ENCODE assay signal across 8 cellular contexts in genomic region chr7:101162551-101163280, GRCh38. TPM values are rescaled to one million over a fixed set of nuclear protein-coding genes. Genes with fewer than 3 reads are reported as not detected.
DNase-seq lines count a peak whose midpoint lies in the region; ATAC-seq and TF ChIP-seq lines count a peak whose summit lies in the region.

No MANE protein-coding gene starts in this region.

- H3K4me1 Mint-ChIP-seq in CD4-positive, CD25-positive, alpha-beta regulatory T cell: peaks cover 0 to 36% (median 18%) of the 10 kb centered on the region in 4 donors

- peak overlapping the region; percentile 94 for H3K4me2 ChIP-seq in mammary epithelial cell (ENCODE audit: insufficient read depth, low read depth, low read length)

- no peak overlapping the region for H3K4me3 ChIP-seq in CD4-positive, CD25-positive, alpha-beta regulatory T cell (ENCODE audit: low read depth, low read length)
- H3K4me3 ChIP-seq in NT2/D1 (ENCODE audit: insufficient read length, low read depth) (peak overlapping the region; percentile 50), mammary epithelial cell (replicated peaks in 1 of 3; ENCODE audit: insufficient read depth in 1 of 3, low read depth in 2 of 3, low read length in 3 of 3) (peak overlapping the region in 2 of 3 experiments; percentile 34 to 35), left lung (peak overlapping the region; percentile 15 to 33), lower leg skin (ENCODE audit: low read depth, poor library complexity, severe bottlenecking) (no peak overlapping the region)

- peaks cover 38% of the 10 kb centered on the region for H3K4me1 ChIP-seq in CD4-positive, CD25-positive, alpha-beta regulatory T cell (ENCODE audit: control insufficient read depth, insufficient read depth, low read length, poor library complexity, severe bottlenecking)
- H3K4me1 ChIP-seq in NT2/D1 (ENCODE audit: insufficient read depth, insufficient read length): peaks cover 18% of the 10 kb centered on the region
- H3K4me1 ChIP-seq in mammary epithelial cell (ENCODE audit: insufficient read depth, low read length): peaks cover 44% of the 10 kb centered on the region
- peaks cover 14 to 43% of the 10 kb centered on the region in 2 donors for H3K4me1 ChIP-seq in left lung

- H3K9me3 Mint-ChIP-seq in CD4-positive, CD25-positive, alpha-beta regulatory T cell: peaks cover 0 to 6% (median 0%) of the 10 kb centered on the region in 7 donors

- intact Hi-C loops in mammary epithelial cell (cut with micrococcal nuclease) (no loop called here), left lung (cut with DNase I) (no loop called here), lower leg skin (cut with DNase I; ENCODE audit: low total_unique reads) (no loop called here)

- H3K4me3 Mint-ChIP-seq in CD4-positive, CD25-positive, alpha-beta regulatory T cell: peak overlapping the region; percentile 72 to 89 (median 83)

- no TSS peak for BruUV-seq in mammary epithelial cell (replicated peaks; lab: Mats Ljungman, UMichigan)

- TF ChIP-seq POLR2A in lower leg skin (IDR thresholded peaks at IDR 0.05): no peak

- no peak overlapping the region for H2AFZ ChIP-seq in mammary epithelial cell (ENCODE audit: low read depth, low read length)

- H3K9ac ChIP-seq in NT2/D1 (ENCODE audit: insufficient read length, low read depth): peak overlapping the region; percentile 74
- H3K9ac ChIP-seq in mammary epithelial cell (ENCODE audit: insufficient read depth, low read length): no peak overlapping the region

- no peak for ATAC-seq in CD4-positive, CD25-positive, alpha-beta regulatory T cell (ENCODE audit: low read depth in 2 of 2)
- ATAC-seq in left lung: peak; percentile 25
- ATAC-seq in HG03521 (IDR thresholded peaks at IDR 0.05; ENCODE audit: unreplicated experiment): no peak

- TF ChIP-seq CTCF in mammary epithelial cell (conservative IDR thresholded peaks at IDR 0.05 in 1 of 2, IDR thresholded peaks at IDR 0.05 in 1 of 2; ENCODE audit: extremely low read depth in 1 of 2, insufficient read depth in 1 of 2, low read depth in 1 of 2, low read length in 2 of 2): no peak
- no peak for TF ChIP-seq CTCF in left lung (IDR thresholded peaks at IDR 0.05)
- TF ChIP-seq CTCF in lower leg skin (IDR thresholded peaks at IDR 0.05): no peak

- no peak overlapping the region for H3K27ac Mint-ChIP-seq in CD4-positive, CD25-positive, alpha-beta regulatory T cell

- no peaks in the 10 kb centered on the region for H3K9me3 ChIP-seq in CD4-positive, CD25-positive, alpha-beta regulatory T cell (ENCODE audit: control insufficient read depth in 2 of 2, low read length in 2 of 2)
- no peaks in the 10 kb centered on the region for H3K9me3 ChIP-seq in NT2/D1 (ENCODE audit: insufficient read depth, low read length)
- H3K9me3 ChIP-seq in mammary epithelial cell (replicated peaks; ENCODE audit: insufficient read depth, low read length): no peaks in the 10 kb centered on the region
- H3K9me3 ChIP-seq in left lung: no peaks in the 10 kb centered on the region

- peaks cover 40% of the 10 kb centered on the region for H3K27me3 Mint-ChIP-seq in CD4-positive, CD25-positive, alpha-beta regulatory T cell

- peaks cover 6% of the 10 kb centered on the region for H3K79me2 ChIP-seq in mammary epithelial cell (ENCODE audit: insufficient read depth, low read length)

- CTCF ChIA-PET in mammary epithelial cell (lab: Charles Lee; ENCODE audit: low non-redundant PET): no interaction called here

- in situ Hi-C loops in mammary epithelial cell (cut with MboI; ENCODE audit: low sequenced_read_pairs in 2 of 2): no loop called here

- dilution Hi-C loops in mammary epithelial cell (cut with HindIII; ENCODE audit: low sequenced_read_pairs): no loop called here

- no peak for DNase-seq in CD4-positive, CD25-positive, alpha-beta regulatory T cell
- DNase-seq in HCEC 1CT (peak; percentile 63), NT2/D1 (ENCODE audit: low read depth, low spot score) (no peak), mammary epithelial cell (peak; percentile 63), left lung (peak in 1 of 2 donors; percentile 83), GOT3 (lab: John Stamatoyannopoulos, UW) (no peak), lower leg skin (ENCODE audit: low spot score in 2 of 2) (no peak)

- no peaks in the 10 kb centered on the region for H4K20me1 ChIP-seq in mammary epithelial cell (ENCODE audit: insufficient read depth, low read length)

- H3K36me3 Mint-ChIP-seq in CD4-positive, CD25-positive, alpha-beta regulatory T cell: peaks cover 5% of the 10 kb centered on the region

- 51% methylated on average over 8 of the region's 74 CpGs for WGBS in mammary epithelial cell (ENCODE audit: low coverage, missing lambda C conversion rate)
- WGBS in lower leg skin, 2 donors: 4 to 9% methylated on average over 14 to 30 of the region's 74 CpGs

- no peaks in the 10 kb centered on the region for H3K36me3 ChIP-seq in CD4-positive, CD25-positive, alpha-beta regulatory T cell (ENCODE audit: control insufficient read depth, insufficient read depth, low read length)
- peaks cover 24% of the 10 kb centered on the region for H3K36me3 ChIP-seq in NT2/D1 (ENCODE audit: insufficient read depth, insufficient read length, low read length)
- H3K36me3 ChIP-seq in mammary epithelial cell (ENCODE audit: insufficient read depth, low read length): peaks cover 10% of the 10 kb centered on the region
- peaks cover 0 to 35% of the 10 kb centered on the region in 2 donors for H3K36me3 ChIP-seq in left lung

- no peak overlapping the region for H3K27ac ChIP-seq in CD4-positive, CD25-positive, alpha-beta regulatory T cell (ENCODE audit: insufficient read depth, low read length, poor library complexity, severe bottlenecking)
- H3K27ac ChIP-seq in mammary epithelial cell (ENCODE audit: insufficient read depth, low read depth, low read length): no peak overlapping the region
- H3K27ac ChIP-seq in left lung: no peak overlapping the region

- H3K27me3 ChIP-seq in CD4-positive, CD25-positive, alpha-beta regulatory T cell (ENCODE audit: control insufficient read depth, insufficient read depth, low read length): peaks cover 16% of the 10 kb centered on the region
- H3K27me3 ChIP-seq in NT2/D1 (ENCODE audit: insufficient read depth, insufficient read length) (peaks cover 14% of the 10 kb centered on the region), mammary epithelial cell (ENCODE audit: insufficient read depth, low read length) (peaks cover 2% of the 10 kb centered on the region), left lung (peaks cover 51 to 70% of the 10 kb centered on the region in 2 donors)

RNA-seq across cellular contexts. Expression of gene VGF, which starts 2.7 kb away (rescaled TPM):
- not detected for total RNA-seq in CD4-positive, CD25-positive, alpha-beta regulatory T cell
- polyA plus RNA-seq in CD4-positive, CD25-positive, alpha-beta regulatory T cell: not detected
- total RNA-seq in mammary epithelial cell (under 1 TPM in 1 of 2 donors, not detected in 1; 0.54 TPM), left lung (not detected), lower leg skin (1 to 10 TPM in 2 of 4 donors, under 1 TPM in 1, not detected in 1; 0.91 to 6.3 (median 2.5) TPM)
- polyA plus RNA-seq in mammary epithelial cell: 0.08 TPM
- polyA minus RNA-seq in mammary epithelial cell: not detected

RNA-seq across cellular contexts. Expression of gene AP1S1, which starts 8.4 kb away (rescaled TPM):
- 14.5 TPM for total RNA-seq in CD4-positive, CD25-positive, alpha-beta regulatory T cell
- polyA plus RNA-seq in CD4-positive, CD25-positive, alpha-beta regulatory T cell: 1 to 10 TPM; 5.4 to 8.8 (median 6.3) TPM
- total RNA-seq in mammary epithelial cell (100 to 1,000 TPM; 102 to 107 TPM), left lung (10 to 100 TPM; 39.4 to 48.7 TPM), lower leg skin (10 to 100 TPM; 52.9 to 81.2 (median 61.2) TPM)
- polyA plus RNA-seq in mammary epithelial cell: 232 TPM
- polyA minus RNA-seq in mammary epithelial cell: 172 TPM

RNA-seq across cellular contexts. Expression of gene NAT16, which starts 17.4 kb away (rescaled TPM):
- total RNA-seq in CD4-positive, CD25-positive, alpha-beta regulatory T cell: not detected
- not detected for polyA plus RNA-seq in CD4-positive, CD25-positive, alpha-beta regulatory T cell
- total RNA-seq in mammary epithelial cell (not detected), left lung (not detected), lower leg skin (not detected)
- not detected for polyA plus RNA-seq in mammary epithelial cell
- polyA minus RNA-seq in mammary epithelial cell: not detected

RNA-seq across cellular contexts. Expression of gene SERPINE1, which starts 35.8 kb away (rescaled TPM):
- total RNA-seq in CD4-positive, CD25-positive, alpha-beta regulatory T cell: 0.39 TPM
- polyA plus RNA-seq in CD4-positive, CD25-positive, alpha-beta regulatory T cell: not detected
- total RNA-seq in mammary epithelial cell (100 to 1,000 TPM; 429 to 467 TPM), left lung (10 to 100 TPM; 59.4 to 80.5 TPM), lower leg skin (1 to 10 TPM; 4.8 to 9.4 (median 8.9) TPM)
- polyA plus RNA-seq in mammary epithelial cell: 741 TPM
- 543 TPM for polyA minus RNA-seq in mammary epithelial cell

RNA-seq across cellular contexts. Expression of gene MOGAT3, which starts 38.1 kb away (rescaled TPM):
- not detected for total RNA-seq in CD4-positive, CD25-positive, alpha-beta regulatory T cell
- not detected for polyA plus RNA-seq in CD4-positive, CD25-positive, alpha-beta regulatory T cell
- not detected for total RNA-seq in mammary epithelial cell
- polyA plus RNA-seq in mammary epithelial cell: not detected
- not detected for polyA minus RNA-seq in mammary epithelial cell
- not detected for total RNA-seq in left lung
- not detected for total RNA-seq in lower leg skin

Comparison
In these comparisons a context has a peak if more than half of its experiments do, and no peak if none do; other contexts are left out.
1. DNase-seq: peak in HCEC 1CT (single experiment) and mammary epithelial cell (single experiment); none in CD4-positive, CD25-positive, alpha-beta regulatory T cell (0 of 3), NT2/D1 (single experiment), GOT3 (single experiment) and lower leg skin (0 of 2).
2. H3K4me3 ChIP-seq: peak in NT2/D1 (single experiment), mammary epithelial cell (2 of 3) and left lung (2 of 2); none in CD4-positive, CD25-positive, alpha-beta regulatory T cell (single experiment) and lower leg skin (single experiment).